In the genomic region with DNA sequence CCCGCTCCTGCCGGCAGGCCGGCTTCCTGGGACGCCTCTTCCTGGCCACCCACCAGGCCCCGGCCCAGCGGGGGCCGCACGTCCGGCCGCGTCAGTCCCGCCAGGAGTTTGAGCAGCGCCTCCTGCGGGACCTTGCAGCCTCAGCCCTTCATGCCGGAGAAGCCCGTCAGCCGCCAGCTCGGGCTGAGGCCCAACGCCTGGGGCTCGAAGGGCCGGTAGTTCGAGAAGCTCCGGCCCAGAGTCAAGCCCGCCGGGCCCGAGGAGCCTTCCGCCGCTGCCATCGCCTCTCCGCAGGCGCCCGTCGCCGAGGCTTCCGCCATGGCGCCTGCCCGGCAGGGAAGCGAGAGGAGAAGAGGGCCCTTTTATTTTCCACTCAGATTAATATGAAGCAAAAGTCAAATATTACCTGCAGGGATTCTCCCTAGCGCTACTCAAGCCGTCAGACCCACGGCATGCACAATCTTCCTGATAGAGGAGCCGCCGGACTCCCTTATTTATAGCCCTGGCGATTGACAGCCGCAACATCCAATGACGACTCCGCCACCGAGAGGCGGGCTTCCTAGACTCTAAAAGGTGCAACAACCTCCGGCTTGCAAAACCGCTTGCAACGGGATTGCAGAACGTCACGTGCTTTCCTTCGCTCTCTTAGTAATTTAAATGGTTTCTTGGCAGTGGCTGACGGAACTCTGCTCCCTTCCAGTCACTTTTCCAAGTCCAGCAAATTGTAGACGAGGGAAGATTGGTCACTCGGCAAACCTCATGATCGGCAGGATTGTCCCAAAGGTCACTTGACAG, we compare ENCODE assay signal across 8 cellular contexts. TPM values are rescaled to one million over a fixed set of nuclear protein-coding genes. Genes with fewer than 3 reads are reported as not detected.
DNase-seq lines count a peak whose midpoint lies in the region; ATAC-seq and TF ChIP-seq lines count a peak whose summit lies in the region.

A gene with protein sequence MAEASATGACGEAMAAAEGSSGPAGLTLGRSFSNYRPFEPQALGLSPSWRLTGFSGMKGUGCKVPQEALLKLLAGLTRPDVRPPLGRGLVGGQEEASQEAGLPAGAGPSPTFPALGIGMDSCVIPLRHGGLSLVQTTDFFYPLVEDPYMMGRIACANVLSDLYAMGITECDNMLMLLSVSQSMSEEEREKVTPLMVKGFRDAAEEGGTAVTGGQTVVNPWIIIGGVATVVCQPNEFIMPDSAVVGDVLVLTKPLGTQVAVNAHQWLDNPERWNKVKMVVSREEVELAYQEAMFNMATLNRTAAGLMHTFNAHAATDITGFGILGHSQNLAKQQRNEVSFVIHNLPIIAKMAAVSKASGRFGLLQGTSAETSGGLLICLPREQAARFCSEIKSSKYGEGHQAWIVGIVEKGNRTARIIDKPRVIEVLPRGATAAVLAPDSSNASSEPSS (minus strand): TSS at position 467 of the 795 bp plus-strand sequence. CDS start 147 bp downstream, at position 320.

- H3F3A ChIP-seq in smooth muscle cell (ENCODE audit: low read depth), result no peaks in the 10 kb centered on the region

- H3K9me3 ChIP-seq in A673 (ENCODE audit: low read depth, low read length, poor library complexity, severe bottlenecking) (no peaks in the 10 kb centered on the region), WERI-Rb-1 (ENCODE audit: severe bottlenecking) (peaks cover 7% of the 10 kb centered on the region), mammary epithelial cell (replicated peaks; ENCODE audit: insufficient read depth, low read length) (no peaks in the 10 kb centered on the region), smooth muscle cell (replicated peaks; ENCODE audit: low read depth) (no peaks in the 10 kb centered on the region)

- H3K27ac ChIP-seq in A673 (ENCODE audit: low read depth, low read length, poor library complexity, severe bottlenecking), result peak within 1 kb of the TSS; percentile 96
- H3K27ac ChIP-seq in WERI-Rb-1, result peak within 1 kb of the TSS; percentile 77
- H3K27ac ChIP-seq in mammary epithelial cell (ENCODE audit: insufficient read depth, low read depth, low read length), result peak within 1 kb of the TSS; percentile 81
- peak within 1 kb of the TSS; percentile 97 for H3K27ac ChIP-seq in smooth muscle cell (ENCODE audit: low read depth)

- dilution Hi-C loops in mammary epithelial cell (cut with HindIII; ENCODE audit: low sequenced_read_pairs), result no loop called here

- peak within 1 kb of the TSS; percentile 95 for H3K4me3 ChIP-seq in A673 (ENCODE audit: low read depth, low read length, poor library complexity, severe bottlenecking)
- H3K4me3 ChIP-seq in WERI-Rb-1 (ENCODE audit: low read depth, low read length), result peak within 1 kb of the TSS; percentile 75
- peak within 1 kb of the TSS; percentile 64 to 87 (median 73) for H3K4me3 ChIP-seq in mammary epithelial cell (replicated peaks in 1 of 3; ENCODE audit: insufficient read depth in 1 of 3, low read depth in 2 of 3, low read length in 3 of 3)
- peak within 1 kb of the TSS; percentile 87 for H3K4me3 ChIP-seq in smooth muscle cell

- POLR2A ChIA-PET in A673 (lab: Charles Lee; ENCODE audit: low non-redundant PET), result interaction anchor here (0.7 kb wide), 1 partner anchor 150 kb away, joined by 4 read pairs; no protein-coding TSS in a partner anchor

- in situ Hi-C loops in mammary epithelial cell (cut with MboI; ENCODE audit: low sequenced_read_pairs in 2 of 2), result loop anchor here (10.0 kb wide), 2 partner anchors 89 to 179 kb away; partner anchors contain the start of gene ZNF747 (in 1 of the 2)

- peak within 1 kb of the TSS; percentile 82 for H2AFZ ChIP-seq in mammary epithelial cell (ENCODE audit: low read depth, low read length)
- H2AFZ ChIP-seq in smooth muscle cell (ENCODE audit: low read depth), result peak within 1 kb of the TSS; percentile 90

- H3K27me3 ChIP-seq in A673 (replicated peaks; ENCODE audit: insufficient read depth, low read depth, low read length, poor library complexity) (no peaks in the 10 kb centered on the region), WERI-Rb-1 (ENCODE audit: insufficient read depth, low read depth, severe bottlenecking) (no peaks in the 10 kb centered on the region), mammary epithelial cell (ENCODE audit: insufficient read depth, low read length) (no peaks in the 10 kb centered on the region), smooth muscle cell (ENCODE audit: low read depth) (no peaks in the 10 kb centered on the region)

- H3K9ac ChIP-seq in mammary epithelial cell (ENCODE audit: insufficient read depth, low read length), result peak within 1 kb of the TSS; percentile 81
- peak within 1 kb of the TSS; percentile 97 for H3K9ac ChIP-seq in smooth muscle cell (ENCODE audit: low read depth)

- DNase-seq in A673 (ENCODE audit: low spot score), result peak; percentile 99
- peak; percentile 84 for DNase-seq in NCI-H2196 treated with DMSO at 0.1 percent for 48 hours (lab: John Stamatoyannopoulos, UW; ENCODE audit: unreplicated experiment)
- peak; percentile 97 for DNase-seq in WERI-Rb-1
- DNase-seq in mammary epithelial cell, result peak; percentile 96
- peak; percentile 92 for DNase-seq in iPS-NIHi7 (ENCODE audit: extremely low spot score)
- DNase-seq in smooth muscle cell (lab: John Stamatoyannopoulos, UW; ENCODE audit: unreplicated experiment), result peak; percentile 54

- CTCF ChIA-PET in A673 (lab: Charles Lee), result interaction anchor here (1.8 kb wide), 1 partner anchor 16 kb away, joined by 8 read pairs; the partner anchor contains the start of gene DCTPP1
- CTCF ChIA-PET in mammary epithelial cell (lab: Charles Lee; ENCODE audit: low non-redundant PET), result no interaction called here

- peak within 1 kb of the TSS; percentile 88 for H3K4me2 ChIP-seq in mammary epithelial cell (ENCODE audit: insufficient read depth, low read depth, low read length)
- peak within 1 kb of the TSS; percentile 93 for H3K4me2 ChIP-seq in smooth muscle cell

- H3K79me2 ChIP-seq in mammary epithelial cell (ENCODE audit: insufficient read depth, low read length) (peaks cover 16% of the 10 kb centered on the region), smooth muscle cell (ENCODE audit: low read depth) (peaks cover 8% of the 10 kb centered on the region)

- H4K20me1 ChIP-seq in mammary epithelial cell (ENCODE audit: insufficient read depth, low read length) (no peaks in the 10 kb centered on the region), smooth muscle cell (ENCODE audit: low read depth) (peaks cover 4% of the 10 kb centered on the region)

- peak; percentile 57 for TF ChIP-seq CTCF in A673 (conservative IDR thresholded peaks at IDR 0.05; ENCODE audit: low read depth, low read length)
- TF ChIP-seq CTCF in WERI-Rb-1 (IDR thresholded peaks at IDR 0.05; ENCODE audit: low read depth, low read length), result peak; percentile 46
- peak; percentile 15 to 53 for TF ChIP-seq CTCF in mammary epithelial cell (conservative IDR thresholded peaks at IDR 0.05 in 1 of 2, IDR thresholded peaks at IDR 0.05 in 1 of 2; ENCODE audit: extremely low read depth in 1 of 2, insufficient read depth in 1 of 2, low read depth in 1 of 2, low read length in 2 of 2)
- peak; percentile 32 for TF ChIP-seq CTCF in smooth muscle cell (IDR thresholded peaks at IDR 0.05; ENCODE audit: borderline replicate concordance, insufficient read depth, poor library complexity, severe bottlenecking)

- H3K4me1 ChIP-seq in A673 (ENCODE audit: insufficient read depth, low read length, poor library complexity, severe bottlenecking) (peaks cover 14% of the 10 kb centered on the region), mammary epithelial cell (ENCODE audit: insufficient read depth, low read length) (peaks cover 11% of the 10 kb centered on the region), smooth muscle cell (ENCODE audit: low read depth) (peaks cover 8% of the 10 kb centered on the region)

- ATAC-seq in GM18858 (IDR thresholded peaks at IDR 0.05; ENCODE audit: unreplicated experiment) (peak; percentile 46), HG03095 (IDR thresholded peaks at IDR 0.05; ENCODE audit: unreplicated experiment) (peak; percentile 80)

- intact Hi-C loops in A673 (cut with micrococcal nuclease; ENCODE audit: unreplicated experiment) (loop anchor here (10.0 kb wide), 1 partner anchor 49 kb away; no protein-coding TSS in a partner anchor), mammary epithelial cell (cut with micrococcal nuclease) (loop anchor here (1.0 to 5.0 kb wide), 6 partner anchors 15 to 183 kb away; partner anchors contain the start of gene DCTPP1)

- no TSS peak for BruUV-seq in A673 (replicated peaks; lab: Mats Ljungman, UMichigan)
- BruUV-seq in mammary epithelial cell (replicated peaks; lab: Mats Ljungman, UMichigan), result TSS peak; percentile 66

- 1% methylated on average over 55 of the region's 59 CpGs for WGBS in mammary epithelial cell (ENCODE audit: low coverage, missing lambda C conversion rate)
- WGBS in smooth muscle cell (ENCODE audit: low lambda C conversion rate), result 4% methylated on average over 53 of the region's 59 CpGs

- H3K36me3 ChIP-seq in A673 (ENCODE audit: insufficient read depth, low read length, poor library complexity, severe bottlenecking), result peaks cover 7% of the 10 kb centered on the region
- H3K36me3 ChIP-seq in WERI-Rb-1, result peaks cover 13% of the 10 kb centered on the region
- H3K36me3 ChIP-seq in mammary epithelial cell (ENCODE audit: insufficient read depth, low read length), result no peaks in the 10 kb centered on the region
- H3K36me3 ChIP-seq in smooth muscle cell (ENCODE audit: low read depth), result no peaks in the 10 kb centered on the region

RNA-seq across cellular contexts. Expression of the gene that starts here (rescaled TPM):
- total RNA-seq in A673 (2021) (54.2 and 55.2 TPM in 2 replicates), mammary epithelial cell (10 to 100 TPM; 17.0 to 45.1 TPM), smooth muscle cell (9.2 and 12.1 TPM in 2 replicates)
- polyA plus RNA-seq in mammary epithelial cell (42.3 TPM), smooth muscle cell (26.4 and 30.5 TPM in 2 replicates)
- 30.1 TPM for polyA minus RNA-seq in mammary epithelial cell

Comparison
In these comparisons a context has a peak if more than half of its experiments do, and no peak if none do; other contexts are left out.
1. Peak in every context shown above with its lines: DNase-seq, ATAC-seq, H3K4me3 ChIP-seq and H3K27ac ChIP-seq.